ENCODE assay signal across 24 cellular contexts in the genomic region with DNA sequence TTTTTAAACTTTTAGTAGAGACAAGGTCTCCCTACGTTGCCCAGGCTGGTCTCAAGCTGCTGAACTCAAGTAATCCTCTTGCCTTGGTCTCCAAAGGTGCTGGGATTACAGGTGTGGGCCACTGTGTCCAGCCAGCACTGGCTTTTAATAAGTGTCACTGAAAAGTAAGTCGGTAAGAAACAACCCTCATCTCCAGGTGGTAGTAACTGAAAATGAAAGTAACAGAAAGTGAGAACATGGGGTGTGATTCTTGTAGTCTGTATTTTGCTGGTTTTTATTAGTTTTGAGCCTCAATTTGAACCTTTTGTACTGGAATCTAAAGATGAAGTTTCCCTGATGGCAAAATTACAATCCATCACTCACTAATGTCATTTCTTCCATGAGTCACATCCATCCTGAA.
DNase-seq lines count a peak whose midpoint lies in the region; ATAC-seq, FAIRE-seq and TF ChIP-seq lines count a peak whose summit lies in the region.
"Had no signal": no experiment of that assay in that cellular context is flagged by ENCODE, and none has a peak within 500 bp of the region (broad histone marks: within the 10 kb centered on the region; RNA-seq: fewer than 3 reads in every experiment).

No MANE protein-coding gene starts in this region.

- no peak overlapping the region for H2AFZ ChIP-seq in GM12878 (ENCODE audit: control insufficient read depth, low read depth, low read length)
- no peak overlapping the region for H2AFZ ChIP-seq in SK-N-SH (ENCODE audit: low read depth)

- SMC1A ChIA-PET in GM12878 (lab: Charles Lee; ENCODE audit: uncharacterized antibody, unreplicated experiment) = no interaction called here

- FAIRE-seq in GM12878 (lab: Jason Lieb, UNC) (no peak), D721Med (lab: Jason Lieb, UNC) (no peak)
- FAIRE-seq: islet of Langerhans had no signal

- no peaks in the 10 kb centered on the region for H3K27me3 ChIP-seq in GM12878 (replicated peaks in 1 of 2; ENCODE audit: control insufficient read depth in 2 of 2, insufficient read depth in 2 of 2, low read length in 1 of 2)
- peaks cover 2% of the 10 kb centered on the region; the same call in 1 of the 2 replicates for H3K27me3 ChIP-seq in SK-N-SH (ENCODE audit: insufficient read depth)
- H3K27me3 ChIP-seq: breast epithelium, testis had no signal

- H3F3A ChIP-seq in SK-N-SH (replicated peaks; ENCODE audit: insufficient read depth) = no peaks in the 10 kb centered on the region

- no peaks in the 10 kb centered on the region for H3K36me3 ChIP-seq in GM12878 (ENCODE audit: control insufficient read depth in 2 of 2, insufficient read depth in 2 of 2, low read length in 1 of 2)
- no peaks in the 10 kb centered on the region for H3K36me3 ChIP-seq in SK-N-SH (replicated peaks in 1 of 2; ENCODE audit: control insufficient read depth in 1 of 2, insufficient read depth in 2 of 2, low read length in 1 of 2)
- H3K36me3 ChIP-seq: breast epithelium had no signal

- CTCF ChIA-PET in GM12878 (lab: Yijun Ruan, JAX) (no interaction called here), SK-N-SH (lab: Yijun Ruan, JAX) (no interaction called here)

- intact Hi-C loops in GM12878 (cut with micrococcal nuclease; ENCODE audit: unreplicated experiment) = no loop called here

- H3K27ac ChIP-seq in GM12878 (ENCODE audit: control insufficient read depth, insufficient read depth) (no peak overlapping the region), SK-N-SH (ENCODE audit: low read depth in 2 of 2, low read length in 1 of 2) (no peak overlapping the region)
- H3K27ac ChIP-seq: breast epithelium, epithelial cell of prostate, testis had no signal

- H3K9ac ChIP-seq in GM12878 (ENCODE audit: control insufficient read depth, insufficient read depth, low read length) (no peak overlapping the region), SK-N-SH (no peak overlapping the region)

- no peak for TF ChIP-seq POLR2A in GM12878 (IDR thresholded peaks at IDR 0.05; ENCODE audit: low read depth, low read length)

- no peak for TF ChIP-seq EP300 in GM12878 (IDR thresholded peaks at IDR 0.05; ENCODE audit: borderline replicate concordance in 1 of 2, control insufficient read depth in 1 of 2, low read depth in 2 of 2, low read length in 2 of 2)
- TF ChIP-seq EP300 in SK-N-SH (IDR thresholded peaks at IDR 0.05; ENCODE audit: borderline replicate concordance in 1 of 2, low read depth in 1 of 2, low read length in 1 of 2) = no peak

- in situ Hi-C loops in GM12878 (cut with MboI) = no loop called here

- no peak for TF ChIP-seq CTCF in GM12878 (IDR thresholded peaks at IDR 0.05 in 2 of 3, conservative IDR thresholded peaks at IDR 0.05 in 1 of 3; ENCODE audit: control insufficient read depth in 2 of 3, extremely low read depth in 1 of 3, insufficient read depth in 1 of 3, low read depth in 3 of 3, low read length in 3 of 3)
- TF ChIP-seq CTCF in SK-N-SH (IDR thresholded peaks at IDR 0.05) = no peak
- TF ChIP-seq CTCF in D721Med (IDR thresholded peaks at IDR 0.05; ENCODE audit: insufficient read depth, missing control alignments) = no peak

- peak; percentile 52 for ATAC-seq in GM18861 (IDR thresholded peaks at IDR 0.05; ENCODE audit: unreplicated experiment)
- ATAC-seq in GM21619 (IDR thresholded peaks at IDR 0.05; ENCODE audit: unreplicated experiment) = peak; percentile 64
- ATAC-seq in HG03280 (IDR thresholded peaks at IDR 0.05; ENCODE audit: unreplicated experiment) = peak; percentile 65
- peak; percentile 79 for ATAC-seq in GM12878
- ATAC-seq: activated CD8-positive, alpha-beta T cell treated with anti-CD3 and anti-CD28 coated beads for 36 hours; activated naive CD4-positive, alpha-beta T cell treated with anti-CD3 and anti-CD28 coated beads, Interleukin-2, amount 50 U/mL, for 72 hours; HCT116; naive thymus-derived CD8-positive, alpha-beta T cell; stimulated activated naive CD8-positive, alpha-beta T cell treated with anti-CD3 and anti-CD28 coated beads, Interleukin-15, Interleukin-2, amounts not matched to agents 100 U/mL and 50 U/mL, for 24 hours had no signal

- DNase-seq in GM12878 (ENCODE audit: low read depth, low spot score) = no peak
- DNase-seq in SK-N-SH = no peak
- no peak for DNase-seq in HuH-7 (ENCODE audit: low spot score)
- no peak for DNase-seq in D721Med (ENCODE audit: insufficient read length, low spot score)
- DNase-seq: activated CD4-positive, CD25-positive, alpha-beta regulatory T cell treated with anti-CD3 and anti-CD28 coated beads, Interleukin-2, amount 50 U/mL, for 72 hours; activated CD8-positive, alpha-beta T cell treated with anti-CD3 and anti-CD28 coated beads for 36 hours; activated T-cell treated with anti-CD3 and anti-CD28 coated beads for 4 hours; effector CD4-positive, alpha-beta T cell; midbrain; naive thymus-derived CD8-positive, alpha-beta T cell; NCI-H1694; NCI-H446 treated with DMSO at 0.1 percent for 48 hours; NCI-H82; occipital lobe; stimulated activated naive CD8-positive, alpha-beta T cell treated with anti-CD3 and anti-CD28 coated beads, Interleukin-15, Interleukin-2, amounts not matched to agents 100 U/mL and 50 U/mL, for 24 hours; testis had no signal

- H3K4me3 ChIP-seq in GM12878 (no peak overlapping the region), SK-N-SH (ENCODE audit: low read depth in 2 of 2, low read length in 1 of 2) (no peak overlapping the region)
- H3K4me3 ChIP-seq: breast epithelium, testis had no signal

- WGBS in GM12878 (ENCODE audit: insufficient coverage, insufficient replicate concordance, low lambda C conversion rate, missing lambda C conversion rate) = 0% methylated on average over 2 of the region's 2 CpGs
- 0% methylated on average over 2 of the region's 2 CpGs for WGBS in SK-N-SH (ENCODE audit: low lambda C conversion rate)

- POLR2A ChIA-PET in GM12878 (lab: Charles Lee) = no interaction called here
- POLR2A ChIA-PET in SK-N-SH (lab: Yijun Ruan, JAX) = no interaction called here

- H4K20me1 ChIP-seq in GM12878 (ENCODE audit: control insufficient read depth, insufficient read depth) (no peaks in the 10 kb centered on the region), SK-N-SH (ENCODE audit: insufficient read depth) (no peaks in the 10 kb centered on the region)

- RAD21 ChIA-PET in GM12878 (lab: Charles Lee; ENCODE audit: unreplicated experiment) = no interaction called here

- H3K4me1 ChIP-seq in GM12878 (ENCODE audit: control insufficient read depth, insufficient read depth, low read length) (no peaks in the 10 kb centered on the region), SK-N-SH (ENCODE audit: control insufficient read depth in 1 of 2, insufficient read depth in 2 of 2, low read depth in 1 of 2, low read length in 1 of 2) (no peaks in the 10 kb centered on the region)
- H3K4me1 ChIP-seq: breast epithelium, testis had no signal

- H3K9me3 ChIP-seq in GM12878 (replicated peaks; ENCODE audit: control insufficient read depth, insufficient read depth, low read length) (no peaks in the 10 kb centered on the region), SK-N-SH (no peaks in the 10 kb centered on the region)
- H3K9me3 ChIP-seq: breast epithelium, testis had no signal

- BruUV-seq in GM12878 (replicated peaks; lab: Mats Ljungman, UMichigan) = no TSS peak

- H3K79me2 ChIP-seq in GM12878 (ENCODE audit: control insufficient read depth, insufficient read depth, low read length) (no peaks in the 10 kb centered on the region), SK-N-SH (ENCODE audit: insufficient read depth) (no peaks in the 10 kb centered on the region)

- no peak for TF ChIP-seq RAD21 in GM12878 (IDR thresholded peaks at IDR 0.05; ENCODE audit: insufficient read depth, low read depth, low read length)
- no peak for TF ChIP-seq RAD21 in SK-N-SH (IDR thresholded peaks at IDR 0.05; ENCODE audit: low read length)

- H3K4me2 ChIP-seq in GM12878 (ENCODE audit: control insufficient read depth, insufficient read depth) (no peak overlapping the region), SK-N-SH (no peak overlapping the region)

- peaks cover 5% of the 10 kb centered on the region; the same call in 1 of the 2 replicates for H3K9me2 ChIP-seq in SK-N-SH

TF ChIP-seq in GM12878, 131 proteins besides CTCF, POLR2A, EP300 and RAD21 (continues in another document):
- TF ChIP-seq, protein P1, sequence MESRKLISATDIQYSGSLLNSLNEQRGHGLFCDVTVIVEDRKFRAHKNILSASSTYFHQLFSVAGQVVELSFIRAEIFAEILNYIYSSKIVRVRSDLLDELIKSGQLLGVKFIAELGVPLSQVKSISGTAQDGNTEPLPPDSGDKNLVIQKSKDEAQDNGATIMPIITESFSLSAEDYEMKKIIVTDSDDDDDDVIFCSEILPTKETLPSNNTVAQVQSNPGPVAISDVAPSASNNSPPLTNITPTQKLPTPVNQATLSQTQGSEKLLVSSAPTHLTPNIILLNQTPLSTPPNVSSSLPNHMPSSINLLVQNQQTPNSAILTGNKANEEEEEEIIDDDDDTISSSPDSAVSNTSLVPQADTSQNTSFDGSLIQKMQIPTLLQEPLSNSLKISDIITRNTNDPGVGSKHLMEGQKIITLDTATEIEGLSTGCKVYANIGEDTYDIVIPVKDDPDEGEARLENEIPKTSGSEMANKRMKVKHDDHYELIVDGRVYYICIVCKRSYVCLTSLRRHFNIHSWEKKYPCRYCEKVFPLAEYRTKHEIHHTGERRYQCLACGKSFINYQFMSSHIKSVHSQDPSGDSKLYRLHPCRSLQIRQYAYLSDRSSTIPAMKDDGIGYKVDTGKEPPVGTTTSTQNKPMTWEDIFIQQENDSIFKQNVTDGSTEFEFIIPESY (IDR thresholded peaks at IDR 0.05) = no peak
- TF ChIP-seq MTA2 (IDR thresholded peaks at IDR 0.05; ENCODE audit: low read depth) (no peak), RB1 (IDR thresholded peaks at IDR 0.05; ENCODE audit: borderline replicate concordance) (no peak), NR2C2 (IDR thresholded peaks at IDR 0.05; ENCODE audit: borderline replicate concordance, control insufficient read depth, insufficient read length, low read depth) (no peak)

TF ChIP-seq in SK-N-SH, 30 proteins besides CTCF, POLR2A, EP300 and RAD21 (continues in another document):
- no peak for TF ChIP-seq FOXJ3 (CRISPR knock-in tag; IDR thresholded peaks at IDR 0.05)
- TF ChIP-seq NFIC (IDR thresholded peaks at IDR 0.05; ENCODE audit: borderline replicate concordance) = no peak
- no peak for TF ChIP-seq GATA2 (CRISPR knock-in tag; IDR thresholded peaks at IDR 0.05)
- no peak for TF ChIP-seq SMC3 (IDR thresholded peaks at IDR 0.05; ENCODE audit: low read depth, low read length)
- TF ChIP-seq, protein P2, sequence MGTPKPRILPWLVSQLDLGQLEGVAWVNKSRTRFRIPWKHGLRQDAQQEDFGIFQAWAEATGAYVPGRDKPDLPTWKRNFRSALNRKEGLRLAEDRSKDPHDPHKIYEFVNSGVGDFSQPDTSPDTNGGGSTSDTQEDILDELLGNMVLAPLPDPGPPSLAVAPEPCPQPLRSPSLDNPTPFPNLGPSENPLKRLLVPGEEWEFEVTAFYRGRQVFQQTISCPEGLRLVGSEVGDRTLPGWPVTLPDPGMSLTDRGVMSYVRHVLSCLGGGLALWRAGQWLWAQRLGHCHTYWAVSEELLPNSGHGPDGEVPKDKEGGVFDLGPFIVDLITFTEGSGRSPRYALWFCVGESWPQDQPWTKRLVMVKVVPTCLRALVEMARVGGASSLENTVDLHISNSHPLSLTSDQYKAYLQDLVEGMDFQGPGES (IDR thresholded peaks at IDR 0.05; ENCODE audit: low read depth, low read length) = no peak
- no peak for TF ChIP-seq RFX5 (IDR thresholded peaks at IDR 0.05; ENCODE audit: low read length)
- TF ChIP-seq TCF12 (IDR thresholded peaks at IDR 0.05) = no peak
